ENCODE assay signal across 8 cellular contexts in genomic region chr12:56266634-56267442, GRCh38. TPM values are rescaled to one million over a fixed set of nuclear protein-coding genes. Genes with fewer than 3 reads are reported as not detected.
DNase-seq lines count a peak whose midpoint lies in the region; ATAC-seq, FAIRE-seq and TF ChIP-seq lines count a peak whose summit lies in the region.

Gene COQ10A, plus strand, starts transcription at chr12:56266942. Its CDS starts 177 bp downstream, at chr12:56267119.

- peak within 1 kb of the TSS; percentile 96 to 97 for H3K27ac ChIP-seq in kidney (ENCODE audit: low read depth in 2 of 2, low read length in 2 of 2)

- DNase-seq in AML-193 (lab: John Stamatoyannopoulos, UW) (peak; percentile 72 to 84), NCI-H446 treated with DMSO at 0.1 percent for 48 hours (lab: John Stamatoyannopoulos, UW) (peak; percentile 70), cerebellar nuclear complex (lab: John Stamatoyannopoulos, UW) (peak; percentile 36 to 72), kidney (peak; percentile 95)
- peak; percentile 83 for DNase-seq in activated CD4-positive, alpha-beta T cell treated with anti-CD3 and anti-CD28 coated beads for 1 hour
- peak; percentile 91 for DNase-seq in stimulated activated CD4-positive, alpha-beta T cell treated with anti-CD3 and anti-CD28 coated beads, Interleukin-15, amount 100 ng/mL, for 24 hours

- peak within 1 kb of the TSS; percentile 63 to 91 for H3K9ac ChIP-seq in kidney (ENCODE audit: low read length in 2 of 2)

- intact Hi-C loops in kidney (cut with DNase I) = no loop called here

- H3K4me1 ChIP-seq in kidney (ENCODE audit: control insufficient read depth in 1 of 2, insufficient read depth in 1 of 2, low read depth in 1 of 2, low read length in 2 of 2) = peaks cover 0 to 9% of the 10 kb centered on the region in 2 donors

- FAIRE-seq in kidney (lab: Jason Lieb, UNC) = no peak

- H3K9me3 ChIP-seq in kidney (ENCODE audit: control insufficient read depth in 1 of 2, low read length in 2 of 2) = no peaks in the 10 kb centered on the region

- peak; percentile 51 for TF ChIP-seq CTCF in kidney (IDR thresholded peaks at IDR 0.05; ENCODE audit: borderline replicate concordance, extremely low read depth, insufficient read depth)

- ATAC-seq in GM19025 (IDR thresholded peaks at IDR 0.05; ENCODE audit: low read depth, unreplicated experiment) (peak; percentile 89), HG03280 (IDR thresholded peaks at IDR 0.05; ENCODE audit: unreplicated experiment) (peak; percentile 93)

- peaks cover 11 to 13% of the 10 kb centered on the region in 2 donors for H3K36me3 ChIP-seq in kidney (ENCODE audit: control insufficient read depth in 1 of 2, insufficient read depth in 2 of 2, low read length in 2 of 2)

- H3K4me3 ChIP-seq in kidney (ENCODE audit: low read length in 2 of 2) = peak within 1 kb of the TSS; percentile 77 to 88

RNA-seq across cellular contexts. Expression of gene COQ10A, which starts in this region (rescaled TPM):
- total RNA-seq in kidney = 14.5 TPM
- polyA plus RNA-seq in kidney (ENCODE audit: insufficient read depth, low read depth, low replicate concordance) = 30.0 TPM

Comparison
In these comparisons a context has a peak if more than half of its experiments do, and no peak if none do; other contexts are left out.
1. Peak in every context shown above with its lines: DNase-seq, ATAC-seq, H3K4me3 ChIP-seq and H3K27ac ChIP-seq.